Comparison of ENCODE assay signal across 1 cellular context in genomic region chr5:65820373-65820772, GRCh38.
TF ChIP-seq lines count a peak whose summit lies in the region.

No MANE protein-coding gene starts in this region.

TF ChIP-seq in GM23338, 12 proteins besides CTCF, POLR2A, EP300 and RAD21 (continued from another document):
- TF ChIP-seq, protein P1, sequence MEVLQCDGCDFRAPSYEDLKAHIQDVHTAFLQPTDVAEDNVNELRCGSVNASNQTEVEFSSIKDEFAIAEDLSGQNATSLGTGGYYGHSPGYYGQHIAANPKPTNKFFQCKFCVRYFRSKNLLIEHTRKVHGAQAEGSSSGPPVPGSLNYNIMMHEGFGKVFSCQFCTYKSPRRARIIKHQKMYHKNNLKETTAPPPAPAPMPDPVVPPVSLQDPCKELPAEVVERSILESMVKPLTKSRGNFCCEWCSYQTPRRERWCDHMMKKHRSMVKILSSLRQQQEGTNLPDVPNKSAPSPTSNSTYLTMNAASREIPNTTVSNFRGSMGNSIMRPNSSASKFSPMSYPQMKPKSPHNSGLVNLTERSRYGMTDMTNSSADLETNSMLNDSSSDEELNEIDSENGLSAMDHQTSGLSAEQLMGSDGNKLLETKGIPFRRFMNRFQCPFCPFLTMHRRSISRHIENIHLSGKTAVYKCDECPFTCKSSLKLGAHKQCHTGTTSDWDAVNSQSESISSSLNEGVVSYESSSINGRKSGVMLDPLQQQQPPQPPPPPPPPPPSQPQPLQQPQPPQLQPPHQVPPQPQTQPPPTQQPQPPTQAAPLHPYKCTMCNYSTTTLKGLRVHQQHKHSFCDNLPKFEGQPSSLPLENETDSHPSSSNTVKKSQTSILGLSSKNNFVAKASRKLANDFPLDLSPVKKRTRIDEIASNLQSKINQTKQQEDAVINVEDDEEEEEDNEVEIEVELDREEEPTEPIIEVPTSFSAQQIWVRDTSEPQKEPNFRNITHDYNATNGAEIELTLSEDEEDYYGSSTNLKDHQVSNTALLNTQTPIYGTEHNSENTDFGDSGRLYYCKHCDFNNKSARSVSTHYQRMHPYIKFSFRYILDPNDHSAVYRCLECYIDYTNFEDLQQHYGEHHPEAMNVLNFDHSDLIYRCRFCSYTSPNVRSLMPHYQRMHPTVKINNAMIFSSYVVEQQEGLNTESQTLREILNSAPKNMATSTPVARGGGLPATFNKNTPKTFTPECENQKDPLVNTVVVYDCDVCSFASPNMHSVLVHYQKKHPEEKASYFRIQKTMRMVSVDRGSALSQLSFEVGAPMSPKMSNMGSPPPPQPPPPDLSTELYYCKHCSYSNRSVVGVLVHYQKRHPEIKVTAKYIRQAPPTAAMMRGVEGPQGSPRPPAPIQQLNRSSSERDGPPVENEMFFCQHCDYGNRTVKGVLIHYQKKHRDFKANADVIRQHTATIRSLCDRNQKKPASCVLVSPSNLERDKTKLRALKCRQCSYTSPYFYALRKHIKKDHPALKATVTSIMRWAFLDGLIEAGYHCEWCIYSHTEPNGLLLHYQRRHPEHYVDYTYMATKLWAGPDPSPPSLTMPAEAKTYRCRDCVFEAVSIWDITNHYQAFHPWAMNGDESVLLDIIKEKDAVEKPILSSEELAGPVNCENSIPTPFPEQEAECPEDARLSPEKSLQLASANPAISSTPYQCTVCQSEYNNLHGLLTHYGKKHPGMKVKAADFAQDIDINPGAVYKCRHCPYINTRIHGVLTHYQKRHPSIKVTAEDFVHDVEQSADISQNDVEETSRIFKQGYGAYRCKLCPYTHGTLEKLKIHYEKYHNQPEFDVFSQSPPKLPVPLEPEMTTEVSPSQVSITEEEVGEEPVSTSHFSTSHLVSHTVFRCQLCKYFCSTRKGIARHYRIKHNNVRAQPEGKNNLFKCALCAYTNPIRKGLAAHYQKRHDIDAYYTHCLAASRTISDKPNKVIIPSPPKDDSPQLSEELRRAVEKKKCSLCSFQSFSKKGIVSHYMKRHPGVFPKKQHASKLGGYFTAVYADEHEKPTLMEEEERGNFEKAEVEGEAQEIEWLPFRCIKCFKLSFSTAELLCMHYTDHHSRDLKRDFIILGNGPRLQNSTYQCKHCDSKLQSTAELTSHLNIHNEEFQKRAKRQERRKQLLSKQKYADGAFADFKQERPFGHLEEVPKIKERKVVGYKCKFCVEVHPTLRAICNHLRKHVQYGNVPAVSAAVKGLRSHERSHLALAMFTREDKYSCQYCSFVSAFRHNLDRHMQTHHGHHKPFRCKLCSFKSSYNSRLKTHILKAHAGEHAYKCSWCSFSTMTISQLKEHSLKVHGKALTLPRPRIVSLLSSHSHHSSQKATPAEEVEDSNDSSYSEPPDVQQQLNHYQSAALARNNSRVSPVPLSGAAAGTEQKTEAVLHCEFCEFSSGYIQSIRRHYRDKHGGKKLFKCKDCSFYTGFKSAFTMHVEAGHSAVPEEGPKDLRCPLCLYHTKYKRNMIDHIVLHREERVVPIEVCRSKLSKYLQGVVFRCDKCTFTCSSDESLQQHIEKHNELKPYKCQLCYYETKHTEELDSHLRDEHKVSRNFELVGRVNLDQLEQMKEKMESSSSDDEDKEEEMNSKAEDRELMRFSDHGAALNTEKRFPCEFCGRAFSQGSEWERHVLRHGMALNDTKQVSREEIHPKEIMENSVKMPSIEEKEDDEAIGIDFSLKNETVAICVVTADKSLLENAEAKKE (CRISPR knock-in tag; IDR thresholded peaks at IDR 0.05) = no peak
- TF ChIP-seq ZNF331 (CRISPR knock-in tag; IDR thresholded peaks at IDR 0.05; ENCODE audit: low read depth) = no peak
- TF ChIP-seq JUNB (IDR thresholded peaks at IDR 0.05; ENCODE audit: unreplicated experiment) = no peak
- no peak for TF ChIP-seq EZH2 (IDR thresholded peaks at IDR 0.05; ENCODE audit: low read depth, unreplicated experiment)
- no peak for TF ChIP-seq CREB1 (CRISPR knock-in tag; IDR thresholded peaks at IDR 0.05; ENCODE audit: low read depth)
- TF ChIP-seq NANOG (IDR thresholded peaks at IDR 0.05; ENCODE audit: borderline replicate concordance) = no peak
- no peak for TF ChIP-seq EZH2phosphoT487 (IDR thresholded peaks at IDR 0.05; ENCODE audit: unreplicated experiment)
